In genomic region chr1:39954870-39955546, GRCh38 we compare ENCODE assay signal across 1 cellular context.
A peak's percentile ranks its signal among the peaks of the same experiment; 100 is the strongest.
TF ChIP-seq lines count a peak whose summit lies in the region.

Gene MFSD2A, plus strand, starts transcription at chr1:39955145. Its CDS starts 148 bp downstream, at chr1:39955293.

TF ChIP-seq in GM12878, 131 proteins besides CTCF, POLR2A, EP300 and RAD21 (continued from another document):
- no peak for TF ChIP-seq E2F8 (IDR thresholded peaks at IDR 0.05; ENCODE audit: low read depth, partially characterized antibody)
- TF ChIP-seq IKZF1 (conservative IDR thresholded peaks at IDR 0.05) = no peak; the same call in 1 of the 2 replicates
- no peak for TF ChIP-seq NR2C1 (IDR thresholded peaks at IDR 0.05)
- TF ChIP-seq PKNOX1 (IDR thresholded peaks at IDR 0.05) = no peak
- TF ChIP-seq ZSCAN29 (IDR thresholded peaks at IDR 0.05) = no peak
- 0 out of 2 replicates have a peak, but pooled peaks have one; percentile 47 for TF ChIP-seq DPF2 (IDR thresholded peaks at IDR 0.05)
- TF ChIP-seq, protein P1, sequence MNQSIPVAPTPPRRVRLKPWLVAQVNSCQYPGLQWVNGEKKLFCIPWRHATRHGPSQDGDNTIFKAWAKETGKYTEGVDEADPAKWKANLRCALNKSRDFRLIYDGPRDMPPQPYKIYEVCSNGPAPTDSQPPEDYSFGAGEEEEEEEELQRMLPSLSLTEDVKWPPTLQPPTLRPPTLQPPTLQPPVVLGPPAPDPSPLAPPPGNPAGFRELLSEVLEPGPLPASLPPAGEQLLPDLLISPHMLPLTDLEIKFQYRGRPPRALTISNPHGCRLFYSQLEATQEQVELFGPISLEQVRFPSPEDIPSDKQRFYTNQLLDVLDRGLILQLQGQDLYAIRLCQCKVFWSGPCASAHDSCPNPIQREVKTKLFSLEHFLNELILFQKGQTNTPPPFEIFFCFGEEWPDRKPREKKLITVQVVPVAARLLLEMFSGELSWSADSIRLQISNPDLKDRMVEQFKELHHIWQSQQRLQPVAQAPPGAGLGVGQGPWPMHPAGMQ (IDR thresholded peaks at IDR 0.05; ENCODE audit: borderline replicate concordance) = no peak
- no peak for TF ChIP-seq RAD51 (IDR thresholded peaks at IDR 0.05)
- TF ChIP-seq PML (IDR thresholded peaks at IDR 0.05; ENCODE audit: low read length) = no peak
- no peak for TF ChIP-seq SREBF2 (IDR thresholded peaks at IDR 0.05; ENCODE audit: low read length)
- no peak; a peak in 1 of 4 replicates for TF ChIP-seq IKZF2 (IDR thresholded peaks at IDR 0.05)
- no peak for TF ChIP-seq ASH2L (IDR thresholded peaks at IDR 0.05; ENCODE audit: borderline replicate concordance, low read depth)
- no peak for TF ChIP-seq SMARCA5 (IDR thresholded peaks at IDR 0.05)
- 0 out of 4 replicates have a peak, but pooled peaks of 1 of the 2 experiments have one; percentile 0 for TF ChIP-seq SRF (IDR thresholded peaks at IDR 0.05; ENCODE audit: low read depth in 2 of 2, low read length in 2 of 2)
- no peak for TF ChIP-seq SIX5 (IDR thresholded peaks at IDR 0.05; ENCODE audit: low read depth, low read length, severe bottlenecking)
- TF ChIP-seq FOXM1 (IDR thresholded peaks at IDR 0.05; ENCODE audit: low read depth, low read length) = no peak
- no peak for TF ChIP-seq SREBF1 (IDR thresholded peaks at IDR 0.05; ENCODE audit: low read length)
- TF ChIP-seq LARP7 (IDR thresholded peaks at IDR 0.05) = no peak
- TF ChIP-seq, protein P2, sequence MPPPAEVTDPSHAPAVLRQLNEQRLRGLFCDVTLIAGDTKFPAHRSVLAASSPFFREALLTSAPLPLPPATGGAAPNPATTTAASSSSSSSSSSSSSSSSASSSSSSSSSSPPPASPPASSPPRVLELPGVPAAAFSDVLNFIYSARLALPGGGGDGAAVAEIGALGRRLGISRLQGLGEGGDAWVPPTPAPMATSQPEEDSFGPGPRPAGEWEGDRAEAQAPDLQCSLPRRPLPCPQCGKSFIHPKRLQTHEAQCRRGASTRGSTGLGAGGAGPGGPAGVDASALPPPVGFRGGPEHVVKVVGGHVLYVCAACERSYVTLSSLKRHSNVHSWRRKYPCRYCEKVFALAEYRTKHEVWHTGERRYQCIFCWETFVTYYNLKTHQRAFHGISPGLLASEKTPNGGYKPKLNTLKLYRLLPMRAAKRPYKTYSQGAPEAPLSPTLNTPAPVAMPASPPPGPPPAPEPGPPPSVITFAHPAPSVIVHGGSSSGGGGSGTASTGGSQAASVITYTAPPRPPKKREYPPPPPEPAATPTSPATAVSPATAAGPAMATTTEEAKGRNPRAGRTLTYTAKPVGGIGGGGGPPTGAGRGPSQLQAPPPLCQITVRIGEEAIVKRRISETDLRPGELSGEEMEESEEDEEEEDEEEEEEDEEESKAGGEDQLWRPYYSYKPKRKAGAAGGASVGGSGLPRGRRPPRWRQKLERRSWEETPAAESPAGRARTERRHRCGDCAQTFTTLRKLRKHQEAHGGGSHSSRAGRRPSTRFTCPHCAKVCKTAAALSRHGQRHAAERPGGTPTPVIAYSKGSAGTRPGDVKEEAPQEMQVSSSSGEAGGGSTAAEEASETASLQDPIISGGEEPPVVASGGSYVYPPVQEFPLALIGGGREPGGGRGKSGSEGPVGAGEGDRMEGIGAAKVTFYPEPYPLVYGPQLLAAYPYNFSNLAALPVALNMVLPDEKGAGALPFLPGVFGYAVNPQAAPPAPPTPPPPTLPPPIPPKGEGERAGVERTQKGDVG (CRISPR knock-in tag; IDR thresholded peaks at IDR 0.05) = no peak
- no peak for TF ChIP-seq CHD4 (IDR thresholded peaks at IDR 0.05)
- TF ChIP-seq EED (IDR thresholded peaks at IDR 0.05; ENCODE audit: low read depth) = no peak
- TF ChIP-seq ELK1 (IDR thresholded peaks at IDR 0.05; ENCODE audit: low read depth, low read length) = no peak
- TF ChIP-seq NFXL1 (IDR thresholded peaks at IDR 0.05; ENCODE audit: borderline replicate concordance) = no peak
- TF ChIP-seq, protein P3, sequence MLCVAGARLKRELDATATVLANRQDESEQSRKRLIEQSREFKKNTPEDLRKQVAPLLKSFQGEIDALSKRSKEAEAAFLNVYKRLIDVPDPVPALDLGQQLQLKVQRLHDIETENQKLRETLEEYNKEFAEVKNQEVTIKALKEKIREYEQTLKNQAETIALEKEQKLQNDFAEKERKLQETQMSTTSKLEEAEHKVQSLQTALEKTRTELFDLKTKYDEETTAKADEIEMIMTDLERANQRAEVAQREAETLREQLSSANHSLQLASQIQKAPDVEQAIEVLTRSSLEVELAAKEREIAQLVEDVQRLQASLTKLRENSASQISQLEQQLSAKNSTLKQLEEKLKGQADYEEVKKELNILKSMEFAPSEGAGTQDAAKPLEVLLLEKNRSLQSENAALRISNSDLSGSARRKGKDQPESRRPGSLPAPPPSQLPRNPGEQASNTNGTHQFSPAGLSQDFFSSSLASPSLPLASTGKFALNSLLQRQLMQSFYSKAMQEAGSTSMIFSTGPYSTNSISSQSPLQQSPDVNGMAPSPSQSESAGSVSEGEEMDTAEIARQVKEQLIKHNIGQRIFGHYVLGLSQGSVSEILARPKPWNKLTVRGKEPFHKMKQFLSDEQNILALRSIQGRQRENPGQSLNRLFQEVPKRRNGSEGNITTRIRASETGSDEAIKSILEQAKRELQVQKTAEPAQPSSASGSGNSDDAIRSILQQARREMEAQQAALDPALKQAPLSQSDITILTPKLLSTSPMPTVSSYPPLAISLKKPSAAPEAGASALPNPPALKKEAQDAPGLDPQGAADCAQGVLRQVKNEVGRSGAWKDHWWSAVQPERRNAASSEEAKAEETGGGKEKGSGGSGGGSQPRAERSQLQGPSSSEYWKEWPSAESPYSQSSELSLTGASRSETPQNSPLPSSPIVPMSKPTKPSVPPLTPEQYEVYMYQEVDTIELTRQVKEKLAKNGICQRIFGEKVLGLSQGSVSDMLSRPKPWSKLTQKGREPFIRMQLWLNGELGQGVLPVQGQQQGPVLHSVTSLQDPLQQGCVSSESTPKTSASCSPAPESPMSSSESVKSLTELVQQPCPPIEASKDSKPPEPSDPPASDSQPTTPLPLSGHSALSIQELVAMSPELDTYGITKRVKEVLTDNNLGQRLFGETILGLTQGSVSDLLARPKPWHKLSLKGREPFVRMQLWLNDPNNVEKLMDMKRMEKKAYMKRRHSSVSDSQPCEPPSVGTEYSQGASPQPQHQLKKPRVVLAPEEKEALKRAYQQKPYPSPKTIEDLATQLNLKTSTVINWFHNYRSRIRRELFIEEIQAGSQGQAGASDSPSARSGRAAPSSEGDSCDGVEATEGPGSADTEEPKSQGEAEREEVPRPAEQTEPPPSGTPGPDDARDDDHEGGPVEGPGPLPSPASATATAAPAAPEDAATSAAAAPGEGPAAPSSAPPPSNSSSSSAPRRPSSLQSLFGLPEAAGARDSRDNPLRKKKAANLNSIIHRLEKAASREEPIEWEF (IDR thresholded peaks at IDR 0.05; ENCODE audit: insufficient replicate concordance, low read depth, low read length) = no peak
- TF ChIP-seq MYB (IDR thresholded peaks at IDR 0.05; ENCODE audit: borderline replicate concordance, low read depth, low read length) = no peak
- TF ChIP-seq BCL11A (IDR thresholded peaks at IDR 0.05; ENCODE audit: low read depth, low read length) = no peak
- no peak for TF ChIP-seq ZBTB40 (IDR thresholded peaks at IDR 0.05; ENCODE audit: borderline replicate concordance)
- no peak for TF ChIP-seq TCF3 (IDR thresholded peaks at IDR 0.05; ENCODE audit: borderline replicate concordance, insufficient read depth, low read depth, low read length)
- TF ChIP-seq EGR1 (IDR thresholded peaks at IDR 0.05; ENCODE audit: borderline replicate concordance in 1 of 2, low read depth in 2 of 2, low read length in 2 of 2) = peak in 1 of 2 experiments; percentile 54; a peak in 1 of 3 replicates
TF ChIP-seq in GM12878: peak in this region for 17.
